28 cellular contexts compared by ENCODE assay signal in the genomic region with DNA sequence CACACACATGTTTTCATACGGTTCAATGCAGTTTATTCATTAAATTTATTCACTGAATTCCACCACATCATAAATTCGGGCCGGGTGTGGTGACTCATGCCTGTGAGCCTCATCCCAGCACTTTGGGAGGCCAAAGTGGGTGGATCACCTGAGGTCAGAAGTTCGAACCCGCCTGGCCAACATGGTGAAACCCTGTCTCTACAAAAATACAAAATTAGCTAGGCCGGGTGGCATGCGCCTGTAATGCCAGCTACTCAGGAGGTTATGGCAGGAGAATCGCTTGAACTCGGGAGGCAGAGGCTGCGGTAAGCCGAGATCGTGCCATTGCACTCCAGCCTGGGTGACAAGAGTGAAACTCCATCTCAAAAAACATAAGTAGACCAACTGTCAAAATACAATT.
A peak's percentile ranks its signal among the peaks of the same experiment; 100 is the strongest.
DNase-seq lines count a peak whose midpoint lies in the region; ATAC-seq, FAIRE-seq and TF ChIP-seq lines count a peak whose summit lies in the region.
"Had no signal": no experiment of that assay in that cellular context is flagged by ENCODE, and none has a peak within 500 bp of the region (broad histone marks: within the 10 kb centered on the region; RNA-seq: fewer than 3 reads in every experiment).

No MANE protein-coding gene starts in this region.

- no peak for TF ChIP-seq EP300 in A549 (IDR thresholded peaks at IDR 0.05)

- H3K4me3 ChIP-seq in A549 (no peak overlapping the region), HCT116 (replicated peaks in 1 of 2; ENCODE audit: low read depth in 1 of 2, low read length in 2 of 2) (no peak overlapping the region)
- H3K4me3 ChIP-seq: tibial artery had no signal

- FAIRE-seq in A549 (lab: Jason Lieb, UNC) = no peak
- FAIRE-seq: D721Med, GM18507 had no signal

- no peak overlapping the region for H2AFZ ChIP-seq in HCT116 (ENCODE audit: low read depth, low read length, poor library complexity, severe bottlenecking)

- no peak for ATAC-seq in A549
- ATAC-seq in HCT116 = peak; percentile 80
- no peak for ATAC-seq in GM19455 (IDR thresholded peaks at IDR 0.05; ENCODE audit: unreplicated experiment)
- no peak for ATAC-seq in HG02763 (IDR thresholded peaks at IDR 0.05; ENCODE audit: unreplicated experiment)
- no peak for ATAC-seq in activated T-cell treated with anti-CD3 and anti-CD28 coated beads, Interleukin-2, amount 50 U/mL, for 4 hours
- ATAC-seq: activated CD4-positive, CD25-positive, alpha-beta regulatory T cell treated with anti-CD3 and anti-CD28 coated beads, Interleukin-2, amount 50 U/mL, for 24 hours; left cardiac atrium; naive thymus-derived CD8-positive, alpha-beta T cell; stimulated activated naive CD8-positive, alpha-beta T cell treated with anti-CD3 and anti-CD28 coated beads, Interleukin-15, amount 100 ng/mL, for 72 hours had no signal

- TF ChIP-seq CTCF in A549 (IDR thresholded peaks at IDR 0.05) (no peak), HCT116 (IDR thresholded peaks at IDR 0.05 in 2 of 3, conservative IDR thresholded peaks at IDR 0.05 in 1 of 3; ENCODE audit: borderline replicate concordance in 1 of 3, insufficient read depth in 1 of 3, low read depth in 2 of 3, low read length in 2 of 3) (no peak), GM13977 (IDR thresholded peaks at IDR 0.05; ENCODE audit: extremely low read depth, insufficient read depth, missing control alignments) (no peak)

- no peak overlapping the region for H3K4me3 Mint-ChIP-seq in activated T-cell treated with anti-CD3 and anti-CD28 coated beads, Interleukin-2, amount 50 U/mL, for 4 hours
- H3K4me3 Mint-ChIP-seq: activated naive CD4-positive, alpha-beta T cell treated with anti-CD3 and anti-CD28 coated beads, Interleukin-2, amount 10 ng/mL, durations not matched to agents 7 days and 5 days; activated T-cell treated with anti-CD3 and anti-CD28 coated beads, Interleukin-2, amount 50 U/mL, for 24 hours; naive thymus-derived CD8-positive, alpha-beta T cell; stimulated activated naive CD8-positive, alpha-beta T cell treated with anti-CD3 and anti-CD28 coated beads, Interleukin-15, amount 100 ng/mL, for 72 hours had no signal

- BruUV-seq in HCT116 (replicated peaks; lab: Mats Ljungman, UMichigan) = no TSS peak

- peaks cover 10 to 48% of the 10 kb centered on the region in 2 experiments; a peak in 3 of 4 replicates for H3K36me3 ChIP-seq in HCT116 (ENCODE audit: control insufficient read depth in 1 of 2, insufficient read depth in 2 of 2, low read length in 2 of 2)

- peak in 1 of 2 experiments; percentile 18 for DNase-seq in A549 (ENCODE audit: low read depth in 1 of 2, low spot score in 1 of 2)
- DNase-seq in HCT116 (ENCODE audit: low read depth, low spot score) = no peak
- DNase-seq in amniotic epithelial cell (ENCODE audit: low read depth) = peak; percentile 17
- peak; percentile 58 for DNase-seq in iris pigment epithelial cell (ENCODE audit: low read depth)
- DNase-seq in activated T-cell treated with anti-CD3 and anti-CD28 coated beads, Interleukin-2, amount 50 U/mL, for 4 hours = no peak
- DNase-seq in GM13977 (ENCODE audit: low spot score) = no peak
- DNase-seq: activated CD8-positive, alpha-beta memory T cell treated with anti-CD3 and anti-CD28 coated beads for 24 hours; activated naive CD4-positive, alpha-beta T cell treated with anti-CD3 and anti-CD28 coated beads, Interleukin-2, amount 10 ng/mL, durations not matched to agents 7 days and 5 days; activated T-cell treated with anti-CD3 and anti-CD28 coated beads, Interleukin-2, amount 50 U/mL, for 24 hours; aorta; effector memory CD4-positive, alpha-beta T cell; KG1; left cardiac atrium; mesendoderm; naive thymus-derived CD8-positive, alpha-beta T cell; NCI-H1694 treated with DMSO at 0.1 percent for 48 hours; NCI-H748 treated with DMSO at 0.1 percent for 48 hours; Right ventricle myocardium superior; stimulated activated CD4-positive, alpha-beta T cell treated with anti-CD3 and anti-CD28 coated beads, Interleukin-12 subunit alpha, Interleukin-12 subunit beta, amount 100 ng/mL, for 4 hours; stimulated activated CD4-positive, alpha-beta T cell treated with anti-CD3 and anti-CD28 coated beads, Interleukin-4, amount 100 ng/mL, for 4 hours; stimulated activated naive CD8-positive, alpha-beta T cell treated with anti-CD3 and anti-CD28 coated beads, Interleukin-15, amount 100 ng/mL, for 72 hours; tibial artery had no signal

- RAD21 ChIA-PET in HCT116 (lab: Charles Lee; ENCODE audit: low non-redundant PET in 1 of 2, low total read pairs in 2 of 2, uncharacterized antibody in 2 of 2, unreplicated experiment in 2 of 2) = no interaction called here

- in situ Hi-C loops in GM13977 (cut with MboI; ENCODE audit: low pct_unique_long_range_greater_than_20kb, low sequenced_read_pairs, unreplicated experiment) = no loop called here

- H3K27ac ChIP-seq in A549 (peak overlapping the region; percentile 46 to 65; a peak in 3 of 6 replicates), HCT116 (ENCODE audit: low read depth, low read length) (no peak overlapping the region)
- H3K27ac ChIP-seq: C4-2B, tibial artery had no signal

- peaks cover 18% of the 10 kb centered on the region for H3K36me3 Mint-ChIP-seq in activated T-cell treated with anti-CD3 and anti-CD28 coated beads, Interleukin-2, amount 50 U/mL, for 4 hours (ENCODE audit: insufficient read depth)

- no peaks in the 10 kb centered on the region for H3K9me2 ChIP-seq in HCT116 (ENCODE audit: insufficient read depth)

- H3K4me2 ChIP-seq in A549 (peak overlapping the region; percentile 9; the same call in 2 of the 3 replicates), HCT116 (ENCODE audit: low read length) (peak overlapping the region; percentile 37)

- intact Hi-C loops in HCT116 (cut with micrococcal nuclease) = no loop called here

- no peaks in the 10 kb centered on the region for H3K9me3 ChIP-seq in A549
- no peaks in the 10 kb centered on the region for H3K9me3 ChIP-seq in HCT116 (ENCODE audit: control insufficient read depth in 1 of 2, insufficient read depth in 1 of 2, low read depth in 1 of 2, low read length in 2 of 2)
- H3K9me3 ChIP-seq: tibial artery had no signal

- TF ChIP-seq POLR2A in A549 (IDR thresholded peaks at IDR 0.05; ENCODE audit: low read length) (no peak), HCT116 (IDR thresholded peaks at IDR 0.05; ENCODE audit: borderline replicate concordance, extremely low read depth, insufficient read depth, insufficient read length) (no peak)

- H3K4me1 ChIP-seq in A549 (peaks cover 20% of the 10 kb centered on the region), HCT116 (ENCODE audit: control insufficient read depth in 1 of 2, insufficient read depth in 2 of 2, low read length in 2 of 2) (peaks cover 2 to 23% of the 10 kb centered on the region in 2 experiments; a peak in 3 of 4 replicates)
- H3K4me1 ChIP-seq: tibial artery had no signal

- H3K27me3 Mint-ChIP-seq in activated T-cell treated with anti-CD3 and anti-CD28 coated beads, Interleukin-2, amount 50 U/mL, for 4 hours (ENCODE audit: low read depth) = no peaks in the 10 kb centered on the region
- H3K27me3 Mint-ChIP-seq: activated naive CD4-positive, alpha-beta T cell treated with anti-CD3 and anti-CD28 coated beads, Interleukin-2, amount 10 ng/mL, durations not matched to agents 7 days and 5 days; activated T-cell treated with anti-CD3 and anti-CD28 coated beads, Interleukin-2, amount 50 U/mL, for 24 hours; naive thymus-derived CD8-positive, alpha-beta T cell; stimulated activated naive CD8-positive, alpha-beta T cell treated with anti-CD3 and anti-CD28 coated beads, Interleukin-15, amount 100 ng/mL, for 72 hours had no signal

- H3K27me3 ChIP-seq in HCT116 (ENCODE audit: insufficient read depth, low read length) = no peaks in the 10 kb centered on the region
- H3K27me3 ChIP-seq: tibial artery had no signal

- peaks cover 7% of the 10 kb centered on the region for H3K79me2 ChIP-seq in HCT116 (ENCODE audit: insufficient read depth, low read length)

- POLR2A ChIA-PET in A549 (lab: Yijun Ruan, JAX) = no interaction called here
- POLR2A ChIA-PET in HCT116 (lab: Charles Lee) = no interaction called here

- WGBS in A549 (ENCODE audit: missing lambda C conversion rate) = 63% methylated on average over 12 of the region's 12 CpGs

- CTCF ChIA-PET in A549 (lab: Yijun Ruan, JAX) (no interaction called here), HCT116 (lab: Charles Lee) (no interaction called here)

- H4K20me1 ChIP-seq in HCT116 (ENCODE audit: insufficient read depth) = no peaks in the 10 kb centered on the region

- no peak overlapping the region for H3K9ac ChIP-seq in HCT116 (ENCODE audit: low read length)

- no peak for TF ChIP-seq RAD21 in A549 (conservative IDR thresholded peaks at IDR 0.05 in 1 of 2, IDR thresholded peaks at IDR 0.05 in 1 of 2)
- no peak for TF ChIP-seq RAD21 in HCT116 (IDR thresholded peaks at IDR 0.05; ENCODE audit: low read depth)

- H3K4me1 Mint-ChIP-seq in activated T-cell treated with anti-CD3 and anti-CD28 coated beads, Interleukin-2, amount 50 U/mL, for 4 hours (ENCODE audit: low read depth) = no peaks in the 10 kb centered on the region
- H3K4me1 Mint-ChIP-seq: activated naive CD4-positive, alpha-beta T cell treated with anti-CD3 and anti-CD28 coated beads, Interleukin-2, amount 10 ng/mL, durations not matched to agents 7 days and 5 days; naive thymus-derived CD8-positive, alpha-beta T cell; stimulated activated naive CD8-positive, alpha-beta T cell treated with anti-CD3 and anti-CD28 coated beads, Interleukin-15, amount 100 ng/mL, for 72 hours had no signal

- no peaks in the 10 kb centered on the region for H3K9me3 Mint-ChIP-seq in activated T-cell treated with anti-CD3 and anti-CD28 coated beads, Interleukin-2, amount 50 U/mL, for 4 hours
- H3K9me3 Mint-ChIP-seq: activated naive CD4-positive, alpha-beta T cell treated with anti-CD3 and anti-CD28 coated beads, Interleukin-2, amount 10 ng/mL, durations not matched to agents 7 days and 5 days; activated T-cell treated with anti-CD3 and anti-CD28 coated beads, Interleukin-2, amount 50 U/mL, for 24 hours; naive thymus-derived CD8-positive, alpha-beta T cell; stimulated activated naive CD8-positive, alpha-beta T cell treated with anti-CD3 and anti-CD28 coated beads, Interleukin-15, amount 100 ng/mL, for 72 hours had no signal

TF ChIP-seq in A549, 52 proteins besides CTCF, POLR2A, EP300 and RAD21:
- TF ChIP-seq FOSL2 (IDR thresholded peaks at IDR 0.05) = no peak
- peak; percentile 42; the same call in 1 of the 2 replicates for TF ChIP-seq FOSL2 (CRISPR knock-in tag; IDR thresholded peaks at IDR 0.05)
- no peak for TF ChIP-seq HOXB13 (CRISPR knock-in tag; IDR thresholded peaks at IDR 0.05; ENCODE audit: low read depth)

TF ChIP-seq in HCT116, 20 proteins besides CTCF, POLR2A, EP300 and RAD21:
- peak; percentile 16; the same call in 1 of the 2 replicates for TF ChIP-seq SP1 (IDR thresholded peaks at IDR 0.05; ENCODE audit: low read depth)
- 0 out of 2 replicates have a peak, but pooled peaks have one; percentile 33 for TF ChIP-seq EGR1 (IDR thresholded peaks at IDR 0.05; ENCODE audit: low read depth)
- TF ChIP-seq CBX3 (IDR thresholded peaks at IDR 0.05; ENCODE audit: low read depth) = no peak
- peak; percentile 35; the same call in 1 of the 2 replicates for TF ChIP-seq JUND (IDR thresholded peaks at IDR 0.05)
- no peak for TF ChIP-seq ZFX (IDR thresholded peaks at IDR 0.05)
- TF ChIP-seq FOSL1 (IDR thresholded peaks at IDR 0.05; ENCODE audit: low read depth) = peak; percentile 28; the same call in 1 of the 2 replicates

Comparison
In these comparisons a context has a peak if more than half of its experiments do, and no peak if none do; other contexts are left out.
1. DNase-seq: peak in amniotic epithelial cell (single experiment) and iris pigment epithelial cell (single experiment); none in HCT116 (single experiment), activated T-cell treated with anti-CD3 and anti-CD28 coated beads, Interleukin-2, amount 50 U/mL, for 4 hours (single experiment) and GM13977 (single experiment).